14 cellular contexts compared by ENCODE assay signal in the genomic region with DNA sequence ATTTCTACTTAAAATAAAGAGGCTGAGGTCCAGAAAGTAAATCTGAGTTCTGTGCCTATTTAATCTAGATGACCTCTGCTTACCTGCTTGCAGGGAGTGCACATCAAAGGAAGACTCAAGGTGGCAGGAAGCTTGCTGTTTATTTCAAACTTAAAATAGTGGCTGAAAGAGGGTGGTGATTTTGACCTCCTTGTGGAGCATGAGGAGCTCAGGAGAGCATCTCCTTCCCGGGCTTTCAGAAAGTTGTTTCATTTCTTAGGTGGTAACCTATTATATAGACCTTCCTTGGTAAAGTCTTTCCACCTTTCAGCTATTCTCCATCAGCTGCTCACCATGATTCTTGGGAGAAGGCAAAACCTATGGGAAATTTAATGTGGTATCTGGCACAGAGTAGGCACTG. TPM values are rescaled to one million over a fixed set of nuclear protein-coding genes. Genes with fewer than 3 reads are reported as not detected.
DNase-seq lines count a peak whose midpoint lies in the region; ATAC-seq, FAIRE-seq and TF ChIP-seq lines count a peak whose summit lies in the region.
"Had no signal": no experiment of that assay in that cellular context is flagged by ENCODE, and none has a peak within 500 bp of the region (broad histone marks: within the 10 kb centered on the region; RNA-seq: fewer than 3 reads in every experiment).

No MANE protein-coding gene starts in this region.

- intact Hi-C loops in activated CD4-positive, alpha-beta T cell treated with anti-CD3 and anti-CD28 coated beads, Interleukin-2, amount 10 ng/mL, durations not matched to agents 24 days and 14 days (cut with micrococcal nuclease) = loop anchor here (2.0 to 10.0 kb wide), 6 partner anchors 22 to 842 kb away; a partner anchor contains a TSS

- no peaks in the 10 kb centered on the region for H3K9me3 Mint-ChIP-seq in activated CD4-positive, alpha-beta T cell treated with anti-CD3 and anti-CD28 coated beads, Interleukin-2, amount 10 ng/mL, durations not matched to agents 24 days and 14 days
- H3K9me3 Mint-ChIP-seq in activated T-helper 17 cell treated with anti-CD3 and anti-CD28 coated beads, Interleukin-2, amount 50 U/mL, for 72 hours = no peaks in the 10 kb centered on the region

- no peaks in the 10 kb centered on the region for H3K27me3 ChIP-seq in neutrophil
- H3K27me3 ChIP-seq: thyroid gland had no signal

- no peaks in the 10 kb centered on the region for H3K36me3 ChIP-seq in neutrophil
- H3K36me3 ChIP-seq: thyroid gland had no signal

- H3K27ac Mint-ChIP-seq in activated CD4-positive, alpha-beta T cell treated with anti-CD3 and anti-CD28 coated beads, Interleukin-2, amount 10 ng/mL, durations not matched to agents 24 days and 14 days = peak overlapping the region; percentile 94
- H3K27ac Mint-ChIP-seq in activated T-helper 17 cell treated with anti-CD3 and anti-CD28 coated beads, Interleukin-2, amount 50 U/mL, for 72 hours = peak overlapping the region; percentile 96

- in situ Hi-C loops in GM13976 (cut with MboI; ENCODE audit: low sequenced_read_pairs, unreplicated experiment) = loop anchor here (25.0 kb wide), 1 partner anchor 855 kb away; a partner anchor contains a TSS

- peaks cover 80% of the 10 kb centered on the region for H3K4me1 Mint-ChIP-seq in activated CD4-positive, alpha-beta T cell treated with anti-CD3 and anti-CD28 coated beads, Interleukin-2, amount 10 ng/mL, durations not matched to agents 24 days and 14 days
- H3K4me1 Mint-ChIP-seq in activated T-helper 17 cell treated with anti-CD3 and anti-CD28 coated beads, Interleukin-2, amount 50 U/mL, for 72 hours = peaks cover 66% of the 10 kb centered on the region

- no peak overlapping the region for H3K4me3 ChIP-seq in neutrophil (ENCODE audit: low read depth in 1 of 2, low read length in 1 of 2)
- H3K4me3 ChIP-seq: A549, mucosa of descending colon, thyroid gland had no signal

- peak overlapping the region; percentile 73 for H3K27ac ChIP-seq in neutrophil
- H3K27ac ChIP-seq: A549, thyroid gland had no signal

- peaks cover 12% of the 10 kb centered on the region for H3K36me3 Mint-ChIP-seq in activated CD4-positive, alpha-beta T cell treated with anti-CD3 and anti-CD28 coated beads, Interleukin-2, amount 10 ng/mL, durations not matched to agents 24 days and 14 days (ENCODE audit: low read depth)
- H3K36me3 Mint-ChIP-seq in activated T-helper 17 cell treated with anti-CD3 and anti-CD28 coated beads, Interleukin-2, amount 50 U/mL, for 72 hours (ENCODE audit: low read depth) = peaks cover 16% of the 10 kb centered on the region

- peak; percentile 64 for DNase-seq in activated CD4-positive, alpha-beta T cell treated with anti-CD3 and anti-CD28 coated beads, Interleukin-2, amount 10 ng/mL, durations not matched to agents 24 days and 14 days
- no peak for DNase-seq in activated CD4-positive, alpha-beta T cell treated with anti-CD3 and anti-CD28 coated beads for 1 hour
- no peak for DNase-seq in GM13976 (ENCODE audit: low spot score)
- no peak for DNase-seq in GM12892 (ENCODE audit: insufficient read length)
- DNase-seq in NCI-H1048 (lab: John Stamatoyannopoulos, UW) = no peak
- DNase-seq: DMS79 treated with DMSO at 0.1 percent for 48 hours, NCI-H187 had no signal

- H3K27me3 Mint-ChIP-seq in activated CD4-positive, alpha-beta T cell treated with anti-CD3 and anti-CD28 coated beads, Interleukin-2, amount 10 ng/mL, durations not matched to agents 24 days and 14 days = no peaks in the 10 kb centered on the region
- no peaks in the 10 kb centered on the region for H3K27me3 Mint-ChIP-seq in activated T-helper 17 cell treated with anti-CD3 and anti-CD28 coated beads, Interleukin-2, amount 50 U/mL, for 72 hours

- ATAC-seq in HG03045 (IDR thresholded peaks at IDR 0.05; ENCODE audit: unreplicated experiment) = peak; percentile 0
- ATAC-seq in activated T-helper 17 cell treated with anti-CD3 and anti-CD28 coated beads, Interleukin-2, amount 50 U/mL, for 72 hours (replicated peaks) = peak; percentile 4
- ATAC-seq: A549 had no signal

- FAIRE-seq in GM12892 (lab: Jason Lieb, UNC) = no peak
- FAIRE-seq: A549 had no signal

- no peak for TF ChIP-seq POLR2A in GM12892 (IDR thresholded peaks at IDR 0.05; ENCODE audit: low read depth, low read length)

- no peak for TF ChIP-seq CTCF in neutrophil (IDR thresholded peaks at IDR 0.05)
- no peak for TF ChIP-seq CTCF in GM13976 (IDR thresholded peaks at IDR 0.05; ENCODE audit: borderline replicate concordance, control extremely low read depth, extremely low read depth, insufficient read depth, missing control alignments)

- H3K4me3 Mint-ChIP-seq in activated CD4-positive, alpha-beta T cell treated with anti-CD3 and anti-CD28 coated beads, Interleukin-2, amount 10 ng/mL, durations not matched to agents 24 days and 14 days = peak overlapping the region; percentile 88
- peak overlapping the region; percentile 93 for H3K4me3 Mint-ChIP-seq in activated T-helper 17 cell treated with anti-CD3 and anti-CD28 coated beads, Interleukin-2, amount 50 U/mL, for 72 hours

- peaks cover 23 to 55% of the 10 kb centered on the region in 2 experiments for H3K4me1 ChIP-seq in neutrophil (ENCODE audit: control insufficient read depth in 1 of 2, insufficient read depth in 1 of 2, low read depth in 1 of 2, low read length in 1 of 2)
- H3K4me1 ChIP-seq: thyroid gland had no signal

- H3K9me3 ChIP-seq in neutrophil = no peaks in the 10 kb centered on the region
- H3K9me3 ChIP-seq: A549, mucosa of descending colon, thyroid gland had no signal

RNA-seq across cellular contexts. Expression of a gene that starts 0.5 kb away (rescaled TPM):
- total RNA-seq in activated CD4-positive, alpha-beta T cell treated with anti-CD3 and anti-CD28 coated beads, Interleukin-2, amount 10 ng/mL, durations not matched to agents 24 days and 14 days = 1.6 and 1.7 TPM in 2 replicates
- 10 to 100 TPM; 13.5 to 18.6 TPM for total RNA-seq in activated T-helper 17 cell treated with anti-CD3 and anti-CD28 coated beads, Interleukin-2, amount 50 U/mL, for 72 hours
- polyA plus RNA-seq in GM12892 (2012; ENCODE audit: missing spikeins) = 273 TPM
- polyA plus RNA-seq: A549, right cardiac atrium had no signal

RNA-seq across cellular contexts. Expression of a gene that starts 46.4 kb away (rescaled TPM):
- 13.0 and 14.2 TPM in 2 replicates for total RNA-seq in activated CD4-positive, alpha-beta T cell treated with anti-CD3 and anti-CD28 coated beads, Interleukin-2, amount 10 ng/mL, durations not matched to agents 24 days and 14 days
- total RNA-seq in activated T-helper 17 cell treated with anti-CD3 and anti-CD28 coated beads, Interleukin-2, amount 50 U/mL, for 72 hours = 10 to 100 TPM in 1 of 2 donors, 1 to 10 TPM in 1; 9.9 to 14.5 TPM
- polyA plus RNA-seq in GM12892 (2012; ENCODE audit: missing spikeins) = 5.0 TPM
